ENCODE assay signal across 8 cellular contexts in the genomic region with DNA sequence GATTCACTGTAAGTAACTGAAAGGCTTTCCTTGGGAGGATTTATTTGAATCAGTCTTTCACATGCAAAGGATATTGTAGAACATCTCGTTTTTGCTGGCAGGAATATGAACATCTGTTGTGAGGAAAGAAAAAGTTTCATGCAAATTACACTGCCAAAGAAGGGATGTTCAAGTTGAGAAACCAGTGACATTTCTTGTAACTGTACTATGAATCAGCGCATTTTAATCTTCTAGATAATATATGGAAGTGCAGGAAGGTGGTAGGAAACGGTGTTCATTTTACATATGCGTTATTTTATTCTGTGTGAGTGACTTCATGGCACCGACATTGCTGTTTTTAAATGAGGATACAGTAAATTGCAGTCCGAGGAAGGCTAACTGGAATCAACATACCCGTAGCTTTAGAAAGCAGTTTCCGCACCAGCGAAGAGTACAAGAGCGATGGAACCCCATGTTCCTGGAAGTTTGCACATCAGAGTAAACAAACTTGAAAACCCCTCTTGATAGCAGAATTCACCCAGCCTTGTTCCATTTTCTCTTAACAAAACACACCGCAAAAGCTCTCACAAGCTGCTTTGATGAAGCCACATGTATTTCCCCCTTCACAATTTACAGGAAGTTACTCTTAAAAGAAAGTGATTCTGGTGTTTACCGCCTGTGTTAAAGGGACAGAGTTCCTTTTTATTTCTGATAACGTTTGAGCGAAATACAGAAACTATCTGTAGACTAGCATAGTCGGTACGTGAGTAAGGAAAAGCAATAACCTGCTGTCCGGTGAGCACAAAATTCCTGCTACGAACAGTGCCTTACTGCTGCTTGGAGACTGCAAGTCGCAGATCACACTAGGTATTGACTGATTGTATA. TPM values are rescaled to one million over a fixed set of nuclear protein-coding genes. Genes with fewer than 3 reads are reported as not detected.
DNase-seq lines count a peak whose midpoint lies in the region; ATAC-seq, FAIRE-seq and TF ChIP-seq lines count a peak whose summit lies in the region.

No MANE protein-coding gene starts in this region.

- H3K4me3 ChIP-seq in tibial nerve: peak overlapping the region; percentile 30 to 51 (median 42)

- FAIRE-seq in GM19239 (lab: Jason Lieb, UNC): peak; percentile 100

- peak in 1 of 2 donors; percentile 44 for TF ChIP-seq EP300 in tibial nerve (IDR thresholded peaks at IDR 0.05)

- H3K9me3 ChIP-seq in tibial nerve: no peaks in the 10 kb centered on the region

- 12 to 13% methylated on average over 19 of the region's 19 CpGs for WGBS in tibial nerve, 2 donors

- peak in 1 of 5 experiments; percentile 15 for TF ChIP-seq CTCF in tibial nerve (IDR thresholded peaks at IDR 0.05)

- H3K36me3 ChIP-seq in tibial nerve: peaks cover 0 to 7% (median 0%) of the 10 kb centered on the region in 3 donors

- peak; percentile 58 for ATAC-seq in HG03342 (IDR thresholded peaks at IDR 0.05; ENCODE audit: unreplicated experiment)

- peaks cover 0 to 3% of the 10 kb centered on the region in 2 donors for H3K27me3 ChIP-seq in tibial nerve

- peak overlapping the region; percentile 15 to 85 (median 60) for H3K27ac ChIP-seq in tibial nerve

- no peak for TF ChIP-seq POLR2A in tibial nerve (IDR thresholded peaks at IDR 0.05)

- DNase-seq in Ammon's horn (ENCODE audit: low spot score) (peak; percentile 34), GM19239 (ENCODE audit: insufficient read length, low spot score) (no peak), T-helper 1 cell (peak in 4 of 5 donors; percentile 27 to 94 (median 52)), lung microvascular endothelial cell (ENCODE audit: low read depth in 2 of 2) (peak; percentile 20 to 39), tibial nerve (ENCODE audit: low spot score in 2 of 2) (peak in 1 of 2 donors; percentile 30), cortex of kidney (lab: John Stamatoyannopoulos, UW) (no peak)
- peak; percentile 90 for DNase-seq in central memory CD4-positive, alpha-beta T cell

- peaks cover 0 to 29% (median 10%) of the 10 kb centered on the region in 4 donors for H3K4me1 ChIP-seq in tibial nerve

RNA-seq across cellular contexts. Expression of a gene that starts 11.5 kb away (rescaled TPM):
- total RNA-seq in lung microvascular endothelial cell (0.40 and 1.3 TPM in 2 replicates), tibial nerve (10 to 100 TPM in 1 of 4 donors, 1 to 10 TPM in 3; 2.1 to 17.3 (median 5.6) TPM)

Comparison
In these comparisons a context has a peak if more than half of its experiments do, and no peak if none do; other contexts are left out.
1. DNase-seq: peak in Ammon's horn (single experiment), T-helper 1 cell (4 of 5), central memory CD4-positive, alpha-beta T cell (single experiment) and lung microvascular endothelial cell (2 of 2); none in GM19239 (single experiment) and cortex of kidney (single experiment).